Comparison of ENCODE assay signal across 2 cellular contexts in genomic region chr10:110972231-110973134, GRCh38.
TF ChIP-seq lines count a peak whose summit lies in the region.

No MANE protein-coding gene starts in this region.

TF ChIP-seq in HepG2, 621 proteins besides CTCF, POLR2A, EP300 and RAD21:
- TF ChIP-seq NR2F2 (IDR thresholded peaks at IDR 0.05; ENCODE audit: borderline replicate concordance, low read depth) (no peak), TBL1XR1 (IDR thresholded peaks at IDR 0.05; ENCODE audit: borderline replicate concordance, low read length, partially characterized antibody) (no peak), MLLT10 (CRISPR knock-in tag; IDR thresholded peaks at IDR 0.05) (no peak), SP1 (IDR thresholded peaks at IDR 0.05) (no peak), SP1 (CRISPR knock-in tag; IDR thresholded peaks at IDR 0.05) (no peak), ZNF775 (CRISPR knock-in tag; IDR thresholded peaks at IDR 0.05; ENCODE audit: borderline replicate concordance) (no peak), FOXO4 (CRISPR knock-in tag; conservative IDR thresholded peaks at IDR 0.05) (no peak), ZNF7 (CRISPR knock-in tag; IDR thresholded peaks at IDR 0.05) (no peak), HNRNPUL1 (IDR thresholded peaks at IDR 0.05; ENCODE audit: low read depth, low read length) (no peak), ZNF619 (CRISPR knock-in tag; IDR thresholded peaks at IDR 0.05) (no peak), SETDB1 (CRISPR knock-in tag; IDR thresholded peaks at IDR 0.05; ENCODE audit: borderline replicate concordance) (no peak), ZNF326 (CRISPR knock-in tag; IDR thresholded peaks at IDR 0.05; ENCODE audit: borderline replicate concordance) (no peak), ZNF652 (CRISPR knock-in tag; IDR thresholded peaks at IDR 0.05; ENCODE audit: borderline replicate concordance, low read depth) (no peak), SIN3B (IDR thresholded peaks at IDR 0.05; ENCODE audit: low read length) (no peak), TCF7L2 (IDR thresholded peaks at IDR 0.05; ENCODE audit: low read depth, low read length) (no peak), RNF2 (conservative IDR thresholded peaks at IDR 0.05; ENCODE audit: low read depth) (no peak), IRF1 (CRISPR knock-in tag; IDR thresholded peaks at IDR 0.05; ENCODE audit: low read depth) (no peak), MXD1 (CRISPR knock-in tag; IDR thresholded peaks at IDR 0.05) (no peak)

TF ChIP-seq in K562, 482 proteins besides CTCF, POLR2A, EP300 and RAD21:
- TF ChIP-seq TSHZ1 (CRISPR knock-in tag; IDR thresholded peaks at IDR 0.05) (no peak), MNT (conservative IDR thresholded peaks at IDR 0.05) (no peak), NFE2 (IDR thresholded peaks at IDR 0.05; ENCODE audit: low read depth) (no peak), IFI16 (CRISPR knock-in tag; IDR thresholded peaks at IDR 0.05) (no peak), PHF21A (IDR thresholded peaks at IDR 0.05; ENCODE audit: borderline replicate concordance, low read depth) (no peak), RBBP5 (IDR thresholded peaks at IDR 0.05; ENCODE audit: borderline replicate concordance, insufficient read depth, low read length, poor library complexity, severe bottlenecking) (no peak)
TF ChIP-seq in K562: peak in this region for 0.
